Comparison of ENCODE assay signal across 9 cellular contexts in genomic region chr10:75480374-75480773, GRCh38. TPM values are rescaled to one million over a fixed set of nuclear protein-coding genes. Genes with fewer than 3 reads are reported as not detected.
"Had no signal": no experiment of that assay in that cellular context is flagged by ENCODE, and none has a peak within 500 bp of the region (broad histone marks: within the 10 kb centered on the region; RNA-seq: fewer than 3 reads in every experiment).

No MANE protein-coding gene starts in this region.

- DNase-seq: GDM1, GF-D8 had no signal

- H3K4me3 ChIP-seq: GM12878 had no signal

- FAIRE-seq: G401.6, GM12878, GM12891, GM12892, GM18507, GM19239 had no signal

RNA-seq across cellular contexts. Expression of gene LRMDA, which starts 49.0 kb away (rescaled TPM):
- total RNA-seq: G401 had no signal
